In the genomic region with DNA sequence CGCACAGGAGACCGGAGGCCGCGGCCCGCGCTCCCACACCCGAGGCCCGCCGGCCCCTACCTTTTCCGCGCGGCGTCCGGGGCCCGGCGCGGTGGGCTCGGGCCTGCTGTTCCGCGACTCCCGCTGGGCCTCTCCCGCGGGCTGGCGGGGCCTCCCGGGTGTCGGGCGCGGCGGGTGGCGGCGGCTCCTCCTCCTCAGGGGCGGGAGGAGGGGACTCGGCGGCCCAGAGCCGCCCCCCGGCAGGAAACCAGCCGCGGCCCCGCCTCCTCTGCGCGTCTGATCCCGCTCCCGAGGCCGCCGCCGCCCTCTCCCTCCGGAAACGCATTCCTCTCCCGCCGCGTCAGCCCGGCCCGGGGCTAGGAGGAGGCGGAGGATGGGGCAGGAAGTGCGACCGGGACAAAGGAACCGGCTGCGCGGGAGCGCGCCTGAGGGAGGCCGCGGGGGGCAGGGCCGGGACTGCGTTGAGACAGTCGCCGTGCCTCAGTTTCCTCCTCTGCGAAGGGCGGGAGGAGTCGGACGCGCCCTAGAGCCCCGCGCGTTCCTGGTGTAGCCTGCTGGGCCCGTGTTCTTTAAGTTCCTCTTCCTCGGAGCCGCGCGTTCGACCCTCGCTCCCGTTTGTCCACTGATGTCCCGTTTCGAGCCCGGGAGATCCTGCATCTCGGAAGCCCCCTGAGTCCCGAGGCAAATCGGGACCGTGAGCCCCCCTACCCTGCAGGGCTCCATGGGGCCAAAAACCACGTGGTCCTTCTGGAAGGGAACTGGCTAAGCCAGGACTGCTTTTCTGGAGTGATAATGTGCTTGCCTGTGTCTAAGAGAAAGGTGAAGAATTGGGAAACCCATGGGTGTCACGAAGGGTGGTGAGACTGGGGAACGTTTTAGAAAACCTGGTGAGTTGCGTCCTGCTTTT, we compare ENCODE assay signal across 1 cellular context.
TF ChIP-seq lines count a peak whose summit lies in the region.

A gene (minus strand): TSS at position 146 of the 907 bp plus-strand sequence. CDS start 22,672 bp downstream, outside the sequence.

TF ChIP-seq in K562, 482 proteins besides CTCF, POLR2A, EP300 and RAD21 (continued from another document and continues in another):
- TF ChIP-seq, protein P1, sequence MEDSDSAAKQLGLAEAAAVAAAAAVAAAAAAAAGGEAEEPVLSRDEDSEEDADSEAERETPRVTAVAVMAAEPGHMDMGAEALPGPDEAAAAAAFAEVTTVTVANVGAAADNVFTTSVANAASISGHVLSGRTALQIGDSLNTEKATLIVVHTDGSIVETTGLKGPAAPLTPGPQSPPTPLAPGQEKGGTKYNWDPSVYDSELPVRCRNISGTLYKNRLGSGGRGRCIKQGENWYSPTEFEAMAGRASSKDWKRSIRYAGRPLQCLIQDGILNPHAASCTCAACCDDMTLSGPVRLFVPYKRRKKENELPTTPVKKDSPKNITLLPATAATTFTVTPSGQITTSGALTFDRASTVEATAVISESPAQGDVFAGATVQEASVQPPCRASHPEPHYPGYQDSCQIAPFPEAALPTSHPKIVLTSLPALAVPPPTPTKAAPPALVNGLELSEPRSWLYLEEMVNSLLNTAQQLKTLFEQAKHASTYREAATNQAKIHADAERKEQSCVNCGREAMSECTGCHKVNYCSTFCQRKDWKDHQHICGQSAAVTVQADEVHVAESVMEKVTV (CRISPR knock-in tag; IDR thresholded peaks at IDR 0.05) = no peak
- TF ChIP-seq, protein P2, sequence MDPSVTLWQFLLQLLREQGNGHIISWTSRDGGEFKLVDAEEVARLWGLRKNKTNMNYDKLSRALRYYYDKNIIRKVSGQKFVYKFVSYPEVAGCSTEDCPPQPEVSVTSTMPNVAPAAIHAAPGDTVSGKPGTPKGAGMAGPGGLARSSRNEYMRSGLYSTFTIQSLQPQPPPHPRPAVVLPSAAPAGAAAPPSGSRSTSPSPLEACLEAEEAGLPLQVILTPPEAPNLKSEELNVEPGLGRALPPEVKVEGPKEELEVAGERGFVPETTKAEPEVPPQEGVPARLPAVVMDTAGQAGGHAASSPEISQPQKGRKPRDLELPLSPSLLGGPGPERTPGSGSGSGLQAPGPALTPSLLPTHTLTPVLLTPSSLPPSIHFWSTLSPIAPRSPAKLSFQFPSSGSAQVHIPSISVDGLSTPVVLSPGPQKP (CRISPR knock-in tag; IDR thresholded peaks at IDR 0.05) = no peak
- TF ChIP-seq, protein P3, sequence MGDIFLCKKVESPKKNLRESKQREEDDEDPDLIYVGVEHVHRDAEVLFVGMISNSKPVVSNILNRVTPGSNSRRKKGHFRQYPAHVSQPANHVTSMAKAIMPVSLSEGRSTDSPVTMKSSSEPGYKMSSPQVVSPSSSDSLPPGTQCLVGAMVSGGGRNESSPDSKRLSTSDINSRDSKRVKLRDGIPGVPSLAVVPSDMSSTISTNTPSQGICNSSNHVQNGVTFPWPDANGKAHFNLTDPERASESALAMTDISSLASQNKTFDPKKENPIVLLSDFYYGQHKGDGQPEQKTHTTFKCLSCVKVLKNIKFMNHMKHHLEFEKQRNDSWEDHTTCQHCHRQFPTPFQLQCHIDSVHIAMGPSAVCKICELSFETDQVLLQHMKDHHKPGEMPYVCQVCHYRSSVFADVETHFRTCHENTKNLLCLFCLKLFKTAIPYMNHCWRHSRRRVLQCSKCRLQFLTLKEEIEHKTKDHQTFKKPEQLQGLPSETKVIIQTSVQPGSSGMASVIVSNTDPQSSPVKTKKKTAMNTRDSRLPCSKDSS (IDR thresholded peaks at IDR 0.05; ENCODE audit: low read depth, partially characterized antibody) = no peak
- TF ChIP-seq SMARCA4 (IDR thresholded peaks at IDR 0.05) = no peak
- TF ChIP-seq TAF1 (IDR thresholded peaks at IDR 0.05; ENCODE audit: control insufficient read depth, extremely low read depth, insufficient read depth, low read length, severe bottlenecking) = peak; percentile 81
- TF ChIP-seq TRIM24 (IDR thresholded peaks at IDR 0.05) = peak in 1 of 2 experiments; percentile 77; a peak in 2 of 4 replicates
- TF ChIP-seq LARP7 (IDR thresholded peaks at IDR 0.05) = no peak
- TF ChIP-seq MED1 (CRISPR knock-in tag; IDR thresholded peaks at IDR 0.05; ENCODE audit: borderline replicate concordance) = no peak
- peak; percentile 4 for TF ChIP-seq ARHGAP35 (IDR thresholded peaks at IDR 0.05; ENCODE audit: partially characterized antibody)
- TF ChIP-seq TAF7 (tag; IDR thresholded peaks at IDR 0.05) = 0 out of 2 replicates have a peak, but pooled peaks have one; percentile 12
- TF ChIP-seq POLR3A (IDR thresholded peaks at IDR 0.05; ENCODE audit: borderline replicate concordance, extremely low read depth, insufficient read depth, insufficient read length) = no peak
- TF ChIP-seq, protein P4, sequence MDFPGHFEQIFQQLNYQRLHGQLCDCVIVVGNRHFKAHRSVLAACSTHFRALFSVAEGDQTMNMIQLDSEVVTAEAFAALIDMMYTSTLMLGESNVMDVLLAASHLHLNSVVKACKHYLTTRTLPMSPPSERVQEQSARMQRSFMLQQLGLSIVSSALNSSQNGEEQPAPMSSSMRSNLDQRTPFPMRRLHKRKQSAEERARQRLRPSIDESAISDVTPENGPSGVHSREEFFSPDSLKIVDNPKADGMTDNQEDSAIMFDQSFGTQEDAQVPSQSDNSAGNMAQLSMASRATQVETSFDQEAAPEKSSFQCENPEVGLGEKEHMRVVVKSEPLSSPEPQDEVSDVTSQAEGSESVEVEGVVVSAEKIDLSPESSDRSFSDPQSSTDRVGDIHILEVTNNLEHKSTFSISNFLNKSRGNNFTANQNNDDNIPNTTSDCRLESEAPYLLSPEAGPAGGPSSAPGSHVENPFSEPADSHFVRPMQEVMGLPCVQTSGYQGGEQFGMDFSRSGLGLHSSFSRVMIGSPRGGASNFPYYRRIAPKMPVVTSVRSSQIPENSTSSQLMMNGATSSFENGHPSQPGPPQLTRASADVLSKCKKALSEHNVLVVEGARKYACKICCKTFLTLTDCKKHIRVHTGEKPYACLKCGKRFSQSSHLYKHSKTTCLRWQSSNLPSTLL (IDR thresholded peaks at IDR 0.05) = no peak
- peak; percentile 77 for TF ChIP-seq NCOA1 (IDR thresholded peaks at IDR 0.05; ENCODE audit: low read depth)
- TF ChIP-seq MCM5 (IDR thresholded peaks at IDR 0.05; ENCODE audit: low read depth) = no peak
- no peak for TF ChIP-seq STAT5B (CRISPR knock-in tag; IDR thresholded peaks at IDR 0.05)
- no peak for TF ChIP-seq KLF10 (CRISPR knock-in tag; IDR thresholded peaks at IDR 0.05)
- peak; percentile 92 for TF ChIP-seq EP400 (IDR thresholded peaks at IDR 0.05)
- no peak for TF ChIP-seq NR4A1 (CRISPR knock-in tag; IDR thresholded peaks at IDR 0.05)
- TF ChIP-seq NR4A1 (tag; IDR thresholded peaks at IDR 0.05) = no peak
- TF ChIP-seq ZNF165 (CRISPR knock-in tag; IDR thresholded peaks at IDR 0.05; ENCODE audit: borderline replicate concordance) = no peak
- no peak for TF ChIP-seq KLF6 (CRISPR knock-in tag; IDR thresholded peaks at IDR 0.05; ENCODE audit: borderline replicate concordance)
- TF ChIP-seq ZNF699 (CRISPR knock-in tag; IDR thresholded peaks at IDR 0.05; ENCODE audit: insufficient replicate concordance) = no peak
- TF ChIP-seq, protein P5, sequence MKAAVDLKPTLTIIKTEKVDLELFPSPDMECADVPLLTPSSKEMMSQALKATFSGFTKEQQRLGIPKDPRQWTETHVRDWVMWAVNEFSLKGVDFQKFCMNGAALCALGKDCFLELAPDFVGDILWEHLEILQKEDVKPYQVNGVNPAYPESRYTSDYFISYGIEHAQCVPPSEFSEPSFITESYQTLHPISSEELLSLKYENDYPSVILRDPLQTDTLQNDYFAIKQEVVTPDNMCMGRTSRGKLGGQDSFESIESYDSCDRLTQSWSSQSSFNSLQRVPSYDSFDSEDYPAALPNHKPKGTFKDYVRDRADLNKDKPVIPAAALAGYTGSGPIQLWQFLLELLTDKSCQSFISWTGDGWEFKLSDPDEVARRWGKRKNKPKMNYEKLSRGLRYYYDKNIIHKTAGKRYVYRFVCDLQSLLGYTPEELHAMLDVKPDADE (conservative IDR thresholded peaks at IDR 0.05; ENCODE audit: control insufficient read depth, low read depth, low read length) = no peak; the same call in 1 of the 2 replicates
- TF ChIP-seq HNRNPH1 (optimal IDR thresholded peaks at IDR 0.05; ENCODE audit: low read depth, low read length) = no peak
- TF ChIP-seq, protein P6, sequence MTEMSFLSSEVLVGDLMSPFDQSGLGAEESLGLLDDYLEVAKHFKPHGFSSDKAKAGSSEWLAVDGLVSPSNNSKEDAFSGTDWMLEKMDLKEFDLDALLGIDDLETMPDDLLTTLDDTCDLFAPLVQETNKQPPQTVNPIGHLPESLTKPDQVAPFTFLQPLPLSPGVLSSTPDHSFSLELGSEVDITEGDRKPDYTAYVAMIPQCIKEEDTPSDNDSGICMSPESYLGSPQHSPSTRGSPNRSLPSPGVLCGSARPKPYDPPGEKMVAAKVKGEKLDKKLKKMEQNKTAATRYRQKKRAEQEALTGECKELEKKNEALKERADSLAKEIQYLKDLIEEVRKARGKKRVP (CRISPR knock-in tag; IDR thresholded peaks at IDR 0.05) = no peak
- TF ChIP-seq, protein P7, sequence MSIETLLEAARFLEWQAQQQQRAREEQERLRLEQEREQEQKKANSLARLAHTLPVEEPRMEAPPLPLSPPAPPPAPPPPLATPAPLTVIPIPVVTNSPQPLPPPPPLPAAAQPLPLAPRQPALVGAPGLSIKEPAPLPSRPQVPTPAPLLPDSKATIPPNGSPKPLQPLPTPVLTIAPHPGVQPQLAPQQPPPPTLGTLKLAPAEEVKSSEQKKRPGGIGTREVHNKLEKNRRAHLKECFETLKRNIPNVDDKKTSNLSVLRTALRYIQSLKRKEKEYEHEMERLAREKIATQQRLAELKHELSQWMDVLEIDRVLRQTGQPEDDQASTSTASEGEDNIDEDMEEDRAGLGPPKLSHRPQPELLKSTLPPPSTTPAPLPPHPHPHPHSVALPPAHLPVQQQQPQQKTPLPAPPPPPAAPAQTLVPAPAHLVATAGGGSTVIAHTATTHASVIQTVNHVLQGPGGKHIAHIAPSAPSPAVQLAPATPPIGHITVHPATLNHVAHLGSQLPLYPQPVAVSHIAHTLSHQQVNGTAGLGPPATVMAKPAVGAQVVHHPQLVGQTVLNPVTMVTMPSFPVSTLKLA (conservative IDR thresholded peaks at IDR 0.05) = peak; percentile 78 to 85
- TF ChIP-seq, protein P8, sequence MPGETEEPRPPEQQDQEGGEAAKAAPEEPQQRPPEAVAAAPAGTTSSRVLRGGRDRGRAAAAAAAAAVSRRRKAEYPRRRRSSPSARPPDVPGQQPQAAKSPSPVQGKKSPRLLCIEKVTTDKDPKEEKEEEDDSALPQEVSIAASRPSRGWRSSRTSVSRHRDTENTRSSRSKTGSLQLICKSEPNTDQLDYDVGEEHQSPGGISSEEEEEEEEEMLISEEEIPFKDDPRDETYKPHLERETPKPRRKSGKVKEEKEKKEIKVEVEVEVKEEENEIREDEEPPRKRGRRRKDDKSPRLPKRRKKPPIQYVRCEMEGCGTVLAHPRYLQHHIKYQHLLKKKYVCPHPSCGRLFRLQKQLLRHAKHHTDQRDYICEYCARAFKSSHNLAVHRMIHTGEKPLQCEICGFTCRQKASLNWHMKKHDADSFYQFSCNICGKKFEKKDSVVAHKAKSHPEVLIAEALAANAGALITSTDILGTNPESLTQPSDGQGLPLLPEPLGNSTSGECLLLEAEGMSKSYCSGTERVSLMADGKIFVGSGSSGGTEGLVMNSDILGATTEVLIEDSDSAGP (CRISPR knock-in tag; IDR thresholded peaks at IDR 0.05) = no peak
- no peak for TF ChIP-seq ZNF785 (CRISPR knock-in tag; IDR thresholded peaks at IDR 0.05)
- no peak for TF ChIP-seq SETDB1 (IDR thresholded peaks at IDR 0.05; ENCODE audit: low read length)
- no peak for TF ChIP-seq ZNF311 (CRISPR knock-in tag; IDR thresholded peaks at IDR 0.05)
- TF ChIP-seq SRSF3 (IDR thresholded peaks at IDR 0.05; ENCODE audit: insufficient read depth, low read length) = 0 out of 2 replicates have a peak, but pooled peaks have one; percentile 61
- TF ChIP-seq PHF20 (IDR thresholded peaks at IDR 0.05; ENCODE audit: partially characterized antibody) = peak; percentile 40
- no peak for TF ChIP-seq CBFA2T2 (conservative IDR thresholded peaks at IDR 0.05)
- no peak for TF ChIP-seq CAMTA2 (CRISPR knock-in tag; conservative IDR thresholded peaks at IDR 0.05)
- TF ChIP-seq ZNF282 (CRISPR knock-in tag; IDR thresholded peaks at IDR 0.05) = no peak
- TF ChIP-seq ZNF253 (CRISPR knock-in tag; conservative IDR thresholded peaks at IDR 0.05) = no peak
- peak; percentile 88; the same call in 1 of the 2 replicates for TF ChIP-seq ZNF830 (CRISPR knock-in tag; IDR thresholded peaks at IDR 0.05)
